8 cellular contexts compared by ENCODE assay signal in the genomic region with DNA sequence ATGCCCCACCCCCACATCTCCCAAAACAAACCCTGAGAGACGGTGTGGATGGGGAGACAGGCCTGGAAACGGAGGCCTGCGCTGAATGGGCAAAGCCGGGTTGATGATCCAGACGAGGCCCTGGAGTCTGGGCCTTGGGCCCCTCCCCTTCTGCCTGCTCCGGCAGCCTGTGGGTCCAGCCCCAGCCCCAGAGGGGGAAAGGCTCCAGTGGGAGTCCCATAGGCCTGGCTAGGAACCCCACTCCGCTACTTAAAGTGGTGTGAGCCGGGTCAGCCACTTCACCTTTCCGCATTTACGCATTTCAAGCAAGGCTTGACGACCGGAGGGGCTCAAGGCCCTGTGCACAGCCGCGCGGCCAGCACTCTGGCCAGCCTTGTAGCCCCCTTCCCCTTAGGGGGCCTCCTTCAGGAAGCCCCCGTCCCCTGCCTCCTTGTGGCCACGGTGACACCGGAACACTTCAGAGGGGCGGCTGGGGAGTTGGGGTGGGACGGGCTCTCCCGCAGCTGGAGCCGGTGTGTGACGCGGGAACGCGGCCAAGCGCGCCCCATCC.
DNase-seq lines count a peak whose midpoint lies in the region; ATAC-seq, FAIRE-seq and TF ChIP-seq lines count a peak whose summit lies in the region.

No MANE protein-coding gene starts in this region.

- H3K36me3 ChIP-seq in SK-N-MC (ENCODE audit: insufficient read depth, low read length) = no peaks in the 10 kb centered on the region
- no peaks in the 10 kb centered on the region for H3K36me3 ChIP-seq in iPS DF 6.9 (ENCODE audit: control insufficient read depth, insufficient read depth, low read length)

- TF ChIP-seq POLR2A in H54 (IDR thresholded peaks at IDR 0.05; ENCODE audit: low read depth, low read length) = no peak

- no CpG with 5 or more reads among the region's 28 CpGs for WGBS in iPS DF 6.9 (ENCODE audit: insufficient coverage, insufficient read length)

- no peak overlapping the region for H3K9ac ChIP-seq in SK-N-MC (ENCODE audit: insufficient read length)

- ATAC-seq in stimulated activated naive CD8-positive, alpha-beta T cell treated with anti-CD3 and anti-CD28 coated beads, Interleukin-15, Interleukin-2, amounts not matched to agents 100 U/mL and 50 U/mL, for 24 hours = no peak
- no peak for ATAC-seq in HG02571 (IDR thresholded peaks at IDR 0.05; ENCODE audit: unreplicated experiment)
- ATAC-seq in HG03520 (IDR thresholded peaks at IDR 0.05; ENCODE audit: unreplicated experiment) = no peak

- DNase-seq in H54 (ENCODE audit: insufficient read length, low spot score) = peak; percentile 68
- no peak for DNase-seq in SK-N-MC (ENCODE audit: low read depth, low spot score)
- no peak for DNase-seq in iPS DF 6.9 (ENCODE audit: low read depth, low spot score)
- peak; percentile 18 for DNase-seq in stimulated activated naive CD8-positive, alpha-beta T cell treated with anti-CD3 and anti-CD28 coated beads, Interleukin-15, Interleukin-2, amounts not matched to agents 100 U/mL and 50 U/mL, for 24 hours
- no peak for DNase-seq in kidney tubule cell (ENCODE audit: low spot score)
- DNase-seq in T-helper 9 cell = no peak

- H3K27ac ChIP-seq in SK-N-MC (no peak overlapping the region), iPS DF 6.9 (ENCODE audit: low read length) (no peak overlapping the region)

- H3K27me3 ChIP-seq in iPS DF 6.9 (ENCODE audit: control insufficient read depth, insufficient read depth, low read length) = no peaks in the 10 kb centered on the region; the same call in 1 of the 2 replicates

- FAIRE-seq in H54 (lab: Jason Lieb, UNC) = no peak

- 0 out of 2 replicates have a peak overlapping the region, but pooled peaks have one; percentile 22 for H3K4me3 ChIP-seq in SK-N-MC
- peak overlapping the region; percentile 27; the same call in 1 of the 2 replicates for H3K4me3 ChIP-seq in iPS DF 6.9 (ENCODE audit: low read length)

- H3K4me1 ChIP-seq in iPS DF 6.9 (ENCODE audit: control insufficient read depth, insufficient read depth, low read length) = peaks cover 9% of the 10 kb centered on the region; the same call in 1 of the 2 replicates

- H3K9me3 ChIP-seq in SK-N-MC (ENCODE audit: low read depth, low read length) = no peaks in the 10 kb centered on the region
- no peaks in the 10 kb centered on the region for H3K9me3 ChIP-seq in iPS DF 6.9 (ENCODE audit: control insufficient read depth, insufficient read depth, low read length)

Comparison
In these comparisons a context has a peak if more than half of its experiments do, and no peak if none do; other contexts are left out.
1. DNase-seq: peak in H54 (single experiment) and stimulated activated naive CD8-positive, alpha-beta T cell treated with anti-CD3 and anti-CD28 coated beads, Interleukin-15, Interleukin-2, amounts not matched to agents 100 U/mL and 50 U/mL, for 24 hours (single experiment); none in SK-N-MC (single experiment), iPS DF 6.9 (single experiment), kidney tubule cell (single experiment) and T-helper 9 cell (single experiment).